ENCODE assay signal across 8 cellular contexts in the genomic region with DNA sequence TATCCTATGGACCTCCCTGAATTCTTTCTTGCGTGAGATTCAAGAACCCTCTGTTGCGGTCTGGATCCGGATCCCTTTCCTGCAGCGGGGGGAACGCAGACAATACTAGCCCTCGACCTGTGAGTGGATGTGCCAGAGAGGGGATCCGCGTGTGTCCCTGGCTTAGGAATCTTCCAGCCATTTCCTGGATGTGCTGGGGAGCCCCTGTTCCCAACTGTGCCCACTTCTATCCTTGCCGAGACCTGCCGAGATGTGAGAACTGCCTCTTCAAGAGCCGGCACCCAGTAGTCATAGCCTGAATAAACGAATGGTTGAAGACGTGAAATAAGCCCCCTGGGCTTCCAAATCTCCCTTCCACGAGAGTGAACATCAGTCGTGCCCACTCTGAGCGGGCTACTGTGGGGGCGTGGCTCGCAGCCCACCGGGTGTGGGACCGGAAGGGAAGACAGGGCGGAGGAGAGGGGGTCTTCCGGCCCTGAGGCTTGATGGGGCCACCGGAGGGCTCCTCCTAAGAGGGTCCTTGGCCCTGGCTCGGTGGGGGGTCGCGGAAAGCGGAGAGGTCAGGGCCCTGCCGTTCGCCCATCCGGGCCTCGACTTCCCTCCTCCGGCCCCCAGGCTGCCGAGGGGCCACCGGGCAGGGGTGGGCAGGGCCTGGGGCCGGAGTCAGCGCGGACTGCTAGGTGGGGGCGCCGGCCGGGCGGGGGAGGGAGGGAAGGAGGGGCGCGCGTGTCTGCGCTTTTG. TPM values are rescaled to one million over a fixed set of nuclear protein-coding genes. Genes with fewer than 3 reads are reported as not detected.
DNase-seq lines count a peak whose midpoint lies in the region; ATAC-seq lines count a peak whose summit lies in the region.

No MANE protein-coding gene starts in this region.

- peak; percentile 3 for ATAC-seq in GM19438 (IDR thresholded peaks at IDR 0.05; ENCODE audit: low read depth, unreplicated experiment)
- no peak for ATAC-seq in naive thymus-derived CD4-positive, alpha-beta T cell

- peaks cover 0 to 3% (median 0%) of the 10 kb centered on the region in 3 experiments for H3K36me3 ChIP-seq in naive thymus-derived CD4-positive, alpha-beta T cell (ENCODE audit: control insufficient read depth in 2 of 3, insufficient read depth in 3 of 3, low read length in 3 of 3)

- CTCF ChIA-PET in naive thymus-derived CD4-positive, alpha-beta T cell (lab: Charles Lee): no interaction called here

- peaks cover 6 to 29% (median 12%) of the 10 kb centered on the region in 7 donors for H3K4me1 Mint-ChIP-seq in naive thymus-derived CD4-positive, alpha-beta T cell

- no peaks in the 10 kb centered on the region for H3K9me3 ChIP-seq in naive thymus-derived CD4-positive, alpha-beta T cell (ENCODE audit: control insufficient read depth in 2 of 3, low read length in 3 of 3)

- peak overlapping the region; percentile 68 to 92 (median 86) for H3K4me3 Mint-ChIP-seq in naive thymus-derived CD4-positive, alpha-beta T cell

- no peaks in the 10 kb centered on the region for H3K9me3 Mint-ChIP-seq in naive thymus-derived CD4-positive, alpha-beta T cell

- peaks cover 0 to 44% (median 0%) of the 10 kb centered on the region in 5 donors for H3K27me3 Mint-ChIP-seq in naive thymus-derived CD4-positive, alpha-beta T cell

- intact Hi-C loops in naive thymus-derived CD4-positive, alpha-beta T cell (cut with micrococcal nuclease): loop anchor here (1.0 to 5.0 kb wide), 4 partner anchors 51 to 72 kb away; a partner anchor contains a TSS

- peaks cover 0 to 3% of the 10 kb centered on the region in 2 donors for H3K4me1 ChIP-seq in naive thymus-derived CD4-positive, alpha-beta T cell (ENCODE audit: control insufficient read depth in 2 of 2, insufficient read depth in 2 of 2, low read length in 2 of 2)

- peak overlapping the region; percentile 54 to 94 (median 82) for H3K27ac Mint-ChIP-seq in naive thymus-derived CD4-positive, alpha-beta T cell

- H3K27me3 ChIP-seq in naive thymus-derived CD4-positive, alpha-beta T cell (ENCODE audit: control insufficient read depth in 2 of 2, insufficient read depth in 2 of 2, low read length in 2 of 2): no peaks in the 10 kb centered on the region

- peak overlapping the region; percentile 77 for H3K4me3 ChIP-seq in Jurkat, Clone E6-1 (ENCODE audit: low read length)
- peak overlapping the region; percentile 58 for H3K4me3 ChIP-seq in naive thymus-derived CD4-positive, alpha-beta T cell (ENCODE audit: low read length)

- H3K27ac ChIP-seq in naive thymus-derived CD4-positive, alpha-beta T cell (ENCODE audit: low read depth, low read length): peak overlapping the region; percentile 68

- POLR2A ChIA-PET in naive thymus-derived CD4-positive, alpha-beta T cell (lab: Charles Lee): interaction anchor here (1.1 kb wide), 1 partner anchor 72 kb away, joined by 4 read pairs; a partner anchor contains a TSS

- DNase-seq in Jurkat, Clone E6-1 (ENCODE audit: low read depth, low spot score): no peak
- DNase-seq in effector CD8-positive, alpha-beta T cell (lab: John Stamatoyannopoulos, UW): peak; percentile 15
- DNase-seq in naive thymus-derived CD4-positive, alpha-beta T cell: peak in 4 of 9 donors; percentile 6 to 20 (median 12)
- DNase-seq in dermis blood vessel endothelial cell (no peak), NCI-H446 (lab: John Stamatoyannopoulos, UW) (no peak), NCI-H82 (lab: John Stamatoyannopoulos, UW) (no peak)
- DNase-seq in stimulated activated CD4-positive, alpha-beta T cell treated with anti-CD3 and anti-CD28 coated beads, Interleukin-2, amount 100 ng/mL, for 48 hours: no peak

- peaks cover 0 to 4% (median 0%) of the 10 kb centered on the region in 5 donors for H3K36me3 Mint-ChIP-seq in naive thymus-derived CD4-positive, alpha-beta T cell

RNA-seq across cellular contexts. Expression of a gene that starts 1.3 kb away (rescaled TPM):
- 35.1 TPM for polyA plus RNA-seq in Jurkat, Clone E6-1 (2012; ENCODE audit: insufficient read depth, insufficient read length)
- 10 to 100 TPM in 1 of 5 experiments, 1 to 10 TPM in 4; 6.7 to 14.0 (median 9.6) TPM for total RNA-seq in naive thymus-derived CD4-positive, alpha-beta T cell
- polyA plus RNA-seq in naive thymus-derived CD4-positive, alpha-beta T cell: 1 to 10 TPM in 1 of 2 donors, under 1 TPM in 1; 0.70 to 1.6 TPM
- total RNA-seq in dermis blood vessel endothelial cell: 0.88 and 1.7 TPM in 2 replicates

RNA-seq across cellular contexts. Expression of a gene that starts 14.9 kb away (rescaled TPM):
- not detected for polyA plus RNA-seq in Jurkat, Clone E6-1 (2012; ENCODE audit: insufficient read depth, insufficient read length)
- not detected for total RNA-seq in naive thymus-derived CD4-positive, alpha-beta T cell
- not detected for polyA plus RNA-seq in naive thymus-derived CD4-positive, alpha-beta T cell
- total RNA-seq in dermis blood vessel endothelial cell: not detected in 2 replicates

RNA-seq across cellular contexts. Expression of a gene that starts 39.7 kb away (rescaled TPM):
- polyA plus RNA-seq in Jurkat, Clone E6-1 (2012; ENCODE audit: insufficient read depth, insufficient read length): 0.63 TPM
- under 1 TPM in 2 of 5 experiments, not detected in 3; 0.05 to 0.19 TPM for total RNA-seq in naive thymus-derived CD4-positive, alpha-beta T cell
- not detected for polyA plus RNA-seq in naive thymus-derived CD4-positive, alpha-beta T cell
- total RNA-seq in dermis blood vessel endothelial cell: 117 and 331 TPM in 2 replicates

RNA-seq across cellular contexts. Expression of a gene that starts 51.3 kb away (rescaled TPM):
- polyA plus RNA-seq in Jurkat, Clone E6-1 (2012; ENCODE audit: insufficient read depth, insufficient read length): 67.1 TPM
- 10 to 100 TPM; 18.6 to 36.2 (median 22.6) TPM for total RNA-seq in naive thymus-derived CD4-positive, alpha-beta T cell
- polyA plus RNA-seq in naive thymus-derived CD4-positive, alpha-beta T cell: 10 to 100 TPM; 19.2 to 22.2 TPM
- total RNA-seq in dermis blood vessel endothelial cell: 421 and 506 TPM in 2 replicates

Comparison
In these comparisons a context has a peak if more than half of its experiments do, and no peak if none do; other contexts are left out.
1. RNA of a gene that starts 39.7 kb away (total RNA-seq): 117 to 331 TPM in dermis blood vessel endothelial cell; 0.05 to 0.19 TPM in naive thymus-derived CD4-positive, alpha-beta T cell; every median in the first group is over 10 times any median in the second.